In genomic region chr3:120442975-120443517, GRCh38 we compare ENCODE assay signal across 12 cellular contexts. TPM values are rescaled to one million over a fixed set of nuclear protein-coding genes. Genes with fewer than 3 reads are reported as not detected.
DNase-seq lines count a peak whose midpoint lies in the region; ATAC-seq and TF ChIP-seq lines count a peak whose summit lies in the region.
"Had no signal": no experiment of that assay in that cellular context is flagged by ENCODE, and none has a peak within 500 bp of the region (broad histone marks: within the 10 kb centered on the region; RNA-seq: fewer than 3 reads in every experiment).

No MANE protein-coding gene starts in this region.

- H3K4me3 ChIP-seq in choroid plexus epithelial cell (ENCODE audit: low read depth, low read length) = no peak overlapping the region

- H3K4me3 Mint-ChIP-seq in mesothelial cell of epicardium = no peak overlapping the region
- no peak overlapping the region for H3K4me3 Mint-ChIP-seq in stimulated activated effector memory CD8-positive, alpha-beta T cell treated with anti-CD3 and anti-CD28 coated beads, Interleukin-12 subunit alpha, Interleukin-12 subunit beta, amount 100 ng/mL, for 72 hours
- H3K4me3 Mint-ChIP-seq: stimulated activated memory B cell treated with anti-CD40 and anti-IgM and Interleukin-4, amounts not matched to agents 10 μg/mL and 1 μg/mL and 100 μg/mL, for 72 hours had no signal

- peak overlapping the region; percentile 79 for H3K27ac Mint-ChIP-seq in mesothelial cell of epicardium
- H3K27ac Mint-ChIP-seq in stimulated activated effector memory CD8-positive, alpha-beta T cell treated with anti-CD3 and anti-CD28 coated beads, Interleukin-12 subunit alpha, Interleukin-12 subunit beta, amount 100 ng/mL, for 72 hours = no peak overlapping the region
- H3K27ac Mint-ChIP-seq: stimulated activated memory B cell treated with anti-CD40 and anti-IgM and Interleukin-4, amounts not matched to agents 10 μg/mL and 1 μg/mL and 100 μg/mL, for 72 hours had no signal

- peaks cover 14% of the 10 kb centered on the region for H3K36me3 Mint-ChIP-seq in mesothelial cell of epicardium
- H3K36me3 Mint-ChIP-seq in stimulated activated effector memory CD8-positive, alpha-beta T cell treated with anti-CD3 and anti-CD28 coated beads, Interleukin-12 subunit alpha, Interleukin-12 subunit beta, amount 100 ng/mL, for 72 hours = no peaks in the 10 kb centered on the region
- H3K36me3 Mint-ChIP-seq: stimulated activated memory B cell treated with anti-CD40 and anti-IgM and Interleukin-4, amounts not matched to agents 10 μg/mL and 1 μg/mL and 100 μg/mL, for 72 hours had no signal

- H3K27me3 Mint-ChIP-seq in mesothelial cell of epicardium (ENCODE audit: low read depth) = no peaks in the 10 kb centered on the region

- peak; percentile 63 for TF ChIP-seq CTCF in choroid plexus epithelial cell (conservative IDR thresholded peaks at IDR 0.05; ENCODE audit: low read depth, low read length)
- TF ChIP-seq CTCF in mesothelial cell of epicardium (IDR thresholded peaks at IDR 0.05; ENCODE audit: unreplicated experiment) = no peak

- DNase-seq in AG08396 (ENCODE audit: low spot score) (peak; percentile 30), HPDE6-E6E7 (ENCODE audit: extremely low spot score) (peak; percentile 25), choroid plexus epithelial cell (ENCODE audit: low read depth) (peak; percentile 48), mesothelial cell of epicardium (ENCODE audit: low spot score in 2 of 2, unreplicated experiment in 2 of 2) (no peak), SIG-M5 treated with dmso at 0.1 percent for 504 hours (lab: John Stamatoyannopoulos, UW; ENCODE audit: unreplicated experiment) (no peak)
- no peak for DNase-seq in stimulated activated CD4-positive, alpha-beta T cell treated with anti-CD3 and anti-CD28 coated beads, Interleukin-4, amount 100 ng/mL, for 24 hours
- no peak for DNase-seq in stimulated activated effector memory CD8-positive, alpha-beta T cell treated with anti-CD3 and anti-CD28 coated beads, Interleukin-12 subunit alpha, Interleukin-12 subunit beta, amount 100 ng/mL, for 72 hours (ENCODE audit: low spot score in 2 of 2)
- DNase-seq: activated CD4-positive, alpha-beta T cell treated with anti-CD3 and anti-CD28 coated beads, Interleukin-2, amount 50 U/mL, for 1 hour; left colon; NCI-H69 had no signal

- peaks cover 69% of the 10 kb centered on the region for H3K4me1 Mint-ChIP-seq in mesothelial cell of epicardium
- no peaks in the 10 kb centered on the region for H3K4me1 Mint-ChIP-seq in stimulated activated effector memory CD8-positive, alpha-beta T cell treated with anti-CD3 and anti-CD28 coated beads, Interleukin-12 subunit alpha, Interleukin-12 subunit beta, amount 100 ng/mL, for 72 hours

- H3K9me3 Mint-ChIP-seq in mesothelial cell of epicardium = no peaks in the 10 kb centered on the region
- H3K9me3 Mint-ChIP-seq in stimulated activated effector memory CD8-positive, alpha-beta T cell treated with anti-CD3 and anti-CD28 coated beads, Interleukin-12 subunit alpha, Interleukin-12 subunit beta, amount 100 ng/mL, for 72 hours = no peaks in the 10 kb centered on the region
- H3K9me3 Mint-ChIP-seq: stimulated activated memory B cell treated with anti-CD40 and anti-IgM and Interleukin-4, amounts not matched to agents 10 μg/mL and 1 μg/mL and 100 μg/mL, for 72 hours had no signal

- no peak for ATAC-seq in HG03139 (IDR thresholded peaks at IDR 0.05; ENCODE audit: unreplicated experiment)
- ATAC-seq in stimulated activated effector memory CD8-positive, alpha-beta T cell treated with anti-CD3 and anti-CD28 coated beads, Interleukin-12 subunit alpha, Interleukin-12 subunit beta, amount 100 ng/mL, for 72 hours = no peak
- ATAC-seq: left colon; stimulated activated memory B cell treated with anti-CD40 and anti-IgM and Interleukin-4, amounts not matched to agents 10 μg/mL and 1 μg/mL and 100 μg/mL, for 72 hours had no signal

RNA-seq across cellular contexts. Expression of gene FSTL1, which starts 7.7 kb away (rescaled TPM):
- total RNA-seq in mesothelial cell of epicardium = 734 to 772 TPM (median 749 TPM) in 3 replicates

Comparison
In these comparisons a context has a peak if more than half of its experiments do, and no peak if none do; other contexts are left out.
1. DNase-seq: peak in AG08396 (single experiment), HPDE6-E6E7 (single experiment) and choroid plexus epithelial cell (single experiment); none in mesothelial cell of epicardium (0 of 2), stimulated activated CD4-positive, alpha-beta T cell treated with anti-CD3 and anti-CD28 coated beads, Interleukin-4, amount 100 ng/mL, for 24 hours (single experiment), SIG-M5 treated with dmso at 0.1 percent for 504 hours (single experiment) and stimulated activated effector memory CD8-positive, alpha-beta T cell treated with anti-CD3 and anti-CD28 coated beads, Interleukin-12 subunit alpha, Interleukin-12 subunit beta, amount 100 ng/mL, for 72 hours (0 of 2).